Comparison of ENCODE assay signal across 9 cellular contexts in genomic region chrX:137031517-137032377, GRCh38. TPM values are rescaled to one million over a fixed set of nuclear protein-coding genes. Genes with fewer than 3 reads are reported as not detected.
DNase-seq lines count a peak whose midpoint lies in the region; TF ChIP-seq lines count a peak whose summit lies in the region.
"Had no signal": no experiment of that assay in that cellular context is flagged by ENCODE, and none has a peak within 500 bp of the region (broad histone marks: within the 10 kb centered on the region; RNA-seq: fewer than 3 reads in every experiment).

No MANE protein-coding gene starts in this region.

- POLR2A ChIA-PET in HEK293T (lab: Yijun Ruan, JAX), result no interaction called here

- DNase-seq in DMS79 treated with DMSO at 0.1 percent for 48 hours (lab: John Stamatoyannopoulos, UW) (peak; percentile 17), DMS79 (lab: John Stamatoyannopoulos, UW) (no peak), HEK293T (ENCODE audit: extremely low spot score) (peak; percentile 68), NCI-H146 treated with DMSO at 0.1 percent for 48 hours (lab: John Stamatoyannopoulos, UW; ENCODE audit: unreplicated experiment) (peak; percentile 11), fibroblast of peridontal ligament (ENCODE audit: extremely low read depth) (peak; percentile 18), osteoblast (ENCODE audit: insufficient read length, low spot score, missing footprints) (peak; percentile 87), A172 (ENCODE audit: low spot score) (no peak)
- peak; percentile 39 for DNase-seq in activated CD8-positive, alpha-beta memory T cell treated with anti-CD3 and anti-CD28 coated beads, Interleukin-2, amount 50 U/mL, for 4 hours

- H4K20me1 ChIP-seq in osteoblast (ENCODE audit: insufficient read depth, low read length), result no peaks in the 10 kb centered on the region

- peak overlapping the region; percentile 85 for H3K4me2 ChIP-seq in osteoblast (ENCODE audit: insufficient read depth, low read length)

- peaks cover 45% of the 10 kb centered on the region for H3K27me3 ChIP-seq in osteoblast (ENCODE audit: insufficient read depth, low read length)

- peaks cover 13% of the 10 kb centered on the region for H3K4me1 ChIP-seq in osteoblast (ENCODE audit: insufficient read depth, low read length)

- no peaks in the 10 kb centered on the region for H3K36me3 ChIP-seq in osteoblast (ENCODE audit: insufficient read depth, low read length)

- no peaks in the 10 kb centered on the region for H3K79me2 ChIP-seq in osteoblast (ENCODE audit: insufficient read depth, low read length)

- CTCF ChIA-PET in HEK293T (lab: Yijun Ruan, JAX), result no interaction called here

- H3K9me3 ChIP-seq in osteoblast (ENCODE audit: low read depth, low read length), result no peaks in the 10 kb centered on the region

- TF ChIP-seq CTCF in osteoblast (IDR thresholded peaks at IDR 0.05; ENCODE audit: extremely low read depth, low read depth, low read length), result no peak

- peak overlapping the region; percentile 66 for H3K4me3 ChIP-seq in osteoblast (ENCODE audit: insufficient read depth, low read length)

- peak overlapping the region; percentile 77 for H2AFZ ChIP-seq in osteoblast (ENCODE audit: low read length)

- no peak overlapping the region for H3K27ac ChIP-seq in osteoblast (ENCODE audit: low read depth, low read length)
- H3K27ac ChIP-seq: 22Rv1 had no signal

TF ChIP-seq in HEK293T, 16 proteins besides CTCF, POLR2A, EP300 and RAD21:
- TF ChIP-seq LEF1 (IDR thresholded peaks at IDR 0.05; ENCODE audit: borderline replicate concordance), result no peak
- TF ChIP-seq ELF4 (IDR thresholded peaks at IDR 0.05), result no peak
- TF ChIP-seq TARDBP (IDR thresholded peaks at IDR 0.05), result no peak
- no peak for TF ChIP-seq BHLHE40 (IDR thresholded peaks at IDR 0.05; ENCODE audit: borderline replicate concordance)
- no peak for TF ChIP-seq FOXK2 (IDR thresholded peaks at IDR 0.05)
- 0 out of 2 replicates have a peak, but pooled peaks have one; percentile 36 for TF ChIP-seq CTBP1 (IDR thresholded peaks at IDR 0.05; ENCODE audit: borderline replicate concordance)
- no peak for TF ChIP-seq HDGF (IDR thresholded peaks at IDR 0.05; ENCODE audit: borderline replicate concordance)
- no peak for TF ChIP-seq FOXA1 (IDR thresholded peaks at IDR 0.05)
- TF ChIP-seq L3MBTL2 (conservative IDR thresholded peaks at IDR 0.05), result peak; percentile 87
- no peak for TF ChIP-seq NFRKB (IDR thresholded peaks at IDR 0.05)
- no peak for TF ChIP-seq PKNOX1 (IDR thresholded peaks at IDR 0.05)
- no peak for TF ChIP-seq ARNT (IDR thresholded peaks at IDR 0.05)

RNA-seq across cellular contexts. Expression of gene GPR101, which starts 2.0 kb away (rescaled TPM):
- total RNA-seq in osteoblast, result not detected in 2 replicates
- not detected in 2 replicates for total RNA-seq in A172 (2014; rRNA removed; shearing (Covaris generic))

Comparison
In these comparisons a context has a peak if more than half of its experiments do, and no peak if none do; other contexts are left out.
1. DNase-seq: peak in DMS79 treated with DMSO at 0.1 percent for 48 hours (single experiment), HEK293T (single experiment), NCI-H146 treated with DMSO at 0.1 percent for 48 hours (single experiment), activated CD8-positive, alpha-beta memory T cell treated with anti-CD3 and anti-CD28 coated beads, Interleukin-2, amount 50 U/mL, for 4 hours (single experiment), fibroblast of peridontal ligament (single experiment) and osteoblast (single experiment); none in DMS79 (single experiment) and A172 (single experiment).